ENCODE assay signal across 8 cellular contexts in the genomic region with DNA sequence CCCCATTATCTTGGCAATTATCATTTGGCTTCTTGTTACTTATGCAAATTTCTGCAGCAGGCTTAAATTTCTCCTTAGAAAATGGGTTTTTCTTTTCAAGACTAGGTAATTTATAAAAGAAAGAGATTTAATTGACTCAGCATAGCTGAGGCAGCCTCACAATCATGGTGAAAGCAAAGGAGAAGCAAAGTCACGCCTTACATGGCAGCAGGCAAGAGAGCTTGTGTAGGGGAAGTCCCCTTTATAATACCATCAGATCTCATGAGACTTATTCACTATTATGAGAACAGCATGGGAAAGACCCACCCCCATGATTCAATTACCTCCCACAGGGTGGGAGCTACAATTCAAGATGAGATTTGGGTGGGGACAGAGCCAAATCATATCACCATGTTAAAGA.
A peak's percentile ranks its signal among the peaks of the same experiment; 100 is the strongest.
DNase-seq lines count a peak whose midpoint lies in the region; ATAC-seq and TF ChIP-seq lines count a peak whose summit lies in the region.
"Not testable (repeated sequence)": the region's sequence is repeated elsewhere in the genome, so short reads cannot be mapped to it uniquely, and the experiment has no call there.

No MANE protein-coding gene starts in this region.

- H3K4me1 Mint-ChIP-seq in activated CD4-positive, alpha-beta T cell treated with anti-CD3 and anti-CD28 coated beads for 36 hours: peaks cover 21% of the 10 kb centered on the region
- H3K4me1 Mint-ChIP-seq in activated CD8-positive, alpha-beta T cell treated with anti-CD3 and anti-CD28 coated beads for 36 hours (ENCODE audit: low read depth): peaks cover 12% of the 10 kb centered on the region
- H3K4me1 Mint-ChIP-seq in activated T-cell treated with anti-CD3 and anti-CD28 coated beads, Interleukin-2, amount 50 U/mL, for 4 hours (ENCODE audit: low read depth); activated T-helper 17 cell treated with anti-CD3 and anti-CD28 coated beads, Interleukin-2, amount 50 U/mL, for 72 hours; activated naive CD4-positive, alpha-beta T cell treated with anti-CD3 and anti-CD28 coated beads for 36 hours (ENCODE audit: low read depth); endothelial cell (ENCODE audit: unreplicated experiment): not testable (repeated sequence)

- peaks cover 13% of the 10 kb centered on the region for H3K9me3 Mint-ChIP-seq in activated CD4-positive, alpha-beta T cell treated with anti-CD3 and anti-CD28 coated beads for 36 hours (ENCODE audit: low read depth)
- H3K9me3 Mint-ChIP-seq in activated CD8-positive, alpha-beta T cell treated with anti-CD3 and anti-CD28 coated beads for 36 hours: peaks cover 13% of the 10 kb centered on the region
- peaks cover 14% of the 10 kb centered on the region for H3K9me3 Mint-ChIP-seq in activated T-cell treated with anti-CD3 and anti-CD28 coated beads, Interleukin-2, amount 50 U/mL, for 4 hours
- peaks cover 12% of the 10 kb centered on the region for H3K9me3 Mint-ChIP-seq in activated T-helper 17 cell treated with anti-CD3 and anti-CD28 coated beads, Interleukin-2, amount 50 U/mL, for 72 hours
- peaks cover 11% of the 10 kb centered on the region for H3K9me3 Mint-ChIP-seq in activated naive CD4-positive, alpha-beta T cell treated with anti-CD3 and anti-CD28 coated beads for 36 hours
- H3K9me3 Mint-ChIP-seq in endothelial cell (ENCODE audit: unreplicated experiment): not testable (repeated sequence)

- DNase-seq in activated CD4-positive, alpha-beta T cell treated with anti-CD3 and anti-CD28 coated beads for 36 hours: peak; percentile 13
- peak; percentile 8 for DNase-seq in activated CD8-positive, alpha-beta T cell treated with anti-CD3 and anti-CD28 coated beads for 36 hours
- DNase-seq in activated T-cell treated with anti-CD3 and anti-CD28 coated beads, Interleukin-2, amount 50 U/mL, for 4 hours; endothelial cell (ENCODE audit: low spot score): not testable (repeated sequence)
- DNase-seq in activated naive CD4-positive, alpha-beta T cell treated with anti-CD3 and anti-CD28 coated beads for 36 hours: peak; percentile 10
- peak; percentile 10 for DNase-seq in stimulated activated CD4-positive, alpha-beta T cell treated with anti-CD3 and anti-CD28 coated beads, Interleukin-1b, Interleukin-23, amount 100 ng/mL, for 48 hours
- DNase-seq in stimulated activated CD4-positive, alpha-beta T cell treated with anti-CD3 and anti-CD28 coated beads, Interleukin-4, amount 100 ng/mL, for 1 hour: peak; percentile 6

- TF ChIP-seq CTCF in activated CD8-positive, alpha-beta T cell treated with anti-CD3 and anti-CD28 coated beads for 36 hours (IDR thresholded peaks at IDR 0.05); endothelial cell (IDR thresholded peaks at IDR 0.05; ENCODE audit: unreplicated experiment): not testable (repeated sequence)

- peaks cover 18% of the 10 kb centered on the region for H3K27me3 Mint-ChIP-seq in activated CD4-positive, alpha-beta T cell treated with anti-CD3 and anti-CD28 coated beads for 36 hours
- peaks cover 15% of the 10 kb centered on the region for H3K27me3 Mint-ChIP-seq in activated CD8-positive, alpha-beta T cell treated with anti-CD3 and anti-CD28 coated beads for 36 hours
- not testable (repeated sequence) for H3K27me3 Mint-ChIP-seq in activated T-cell treated with anti-CD3 and anti-CD28 coated beads, Interleukin-2, amount 50 U/mL, for 4 hours (ENCODE audit: low read depth); endothelial cell (ENCODE audit: unreplicated experiment)
- peaks cover 16% of the 10 kb centered on the region for H3K27me3 Mint-ChIP-seq in activated T-helper 17 cell treated with anti-CD3 and anti-CD28 coated beads, Interleukin-2, amount 50 U/mL, for 72 hours
- peaks cover 14% of the 10 kb centered on the region for H3K27me3 Mint-ChIP-seq in activated naive CD4-positive, alpha-beta T cell treated with anti-CD3 and anti-CD28 coated beads for 36 hours (ENCODE audit: low read depth)

- CTCF ChIA-PET in activated CD4-positive, alpha-beta T cell treated with anti-CD3 and anti-CD28 coated beads for 36 hours (lab: Charles Lee): interaction anchor here (0.7 kb wide), 2 partner anchors 159 to 655 kb away, joined by 3 read pairs; no protein-coding TSS in a partner anchor
- CTCF ChIA-PET in activated CD8-positive, alpha-beta T cell treated with anti-CD3 and anti-CD28 coated beads for 36 hours (lab: Charles Lee); activated naive CD4-positive, alpha-beta T cell treated with anti-CD3 and anti-CD28 coated beads for 36 hours (lab: Charles Lee): not testable (repeated sequence)

- H3K4me3 Mint-ChIP-seq in activated CD4-positive, alpha-beta T cell treated with anti-CD3 and anti-CD28 coated beads for 36 hours; activated CD8-positive, alpha-beta T cell treated with anti-CD3 and anti-CD28 coated beads for 36 hours; activated T-cell treated with anti-CD3 and anti-CD28 coated beads, Interleukin-2, amount 50 U/mL, for 4 hours; activated T-helper 17 cell treated with anti-CD3 and anti-CD28 coated beads, Interleukin-2, amount 50 U/mL, for 72 hours; activated naive CD4-positive, alpha-beta T cell treated with anti-CD3 and anti-CD28 coated beads for 36 hours: not testable (repeated sequence)
- peak overlapping the region; percentile 4 for H3K4me3 Mint-ChIP-seq in endothelial cell (ENCODE audit: unreplicated experiment)

- POLR2A ChIA-PET in activated CD4-positive, alpha-beta T cell treated with anti-CD3 and anti-CD28 coated beads for 36 hours (lab: Charles Lee); activated CD8-positive, alpha-beta T cell treated with anti-CD3 and anti-CD28 coated beads for 36 hours (lab: Charles Lee): not testable (repeated sequence)

- H3K36me3 Mint-ChIP-seq in activated CD4-positive, alpha-beta T cell treated with anti-CD3 and anti-CD28 coated beads for 36 hours (ENCODE audit: low read depth); activated CD8-positive, alpha-beta T cell treated with anti-CD3 and anti-CD28 coated beads for 36 hours (ENCODE audit: low read depth); activated T-cell treated with anti-CD3 and anti-CD28 coated beads, Interleukin-2, amount 50 U/mL, for 4 hours (ENCODE audit: insufficient read depth); activated T-helper 17 cell treated with anti-CD3 and anti-CD28 coated beads, Interleukin-2, amount 50 U/mL, for 72 hours (ENCODE audit: low read depth); activated naive CD4-positive, alpha-beta T cell treated with anti-CD3 and anti-CD28 coated beads for 36 hours (ENCODE audit: low read depth); endothelial cell (ENCODE audit: low read depth, unreplicated experiment): not testable (repeated sequence)

- intact Hi-C loops in activated CD4-positive, alpha-beta T cell treated with anti-CD3 and anti-CD28 coated beads for 36 hours (cut with DNase I, micrococcal nuclease); activated CD8-positive, alpha-beta T cell treated with anti-CD3 and anti-CD28 coated beads for 36 hours (cut with micrococcal nuclease); activated naive CD4-positive, alpha-beta T cell treated with anti-CD3 and anti-CD28 coated beads for 36 hours (cut with micrococcal nuclease): not testable (repeated sequence)

- peak; percentile 42 for ATAC-seq in activated CD4-positive, alpha-beta T cell treated with anti-CD3 and anti-CD28 coated beads for 36 hours
- ATAC-seq in activated CD8-positive, alpha-beta T cell treated with anti-CD3 and anti-CD28 coated beads for 36 hours: not testable (repeated sequence)
- peak; percentile 73 to 80 for ATAC-seq in activated T-cell treated with anti-CD3 and anti-CD28 coated beads, Interleukin-2, amount 50 U/mL, for 4 hours
- peak; percentile 50 for ATAC-seq in activated T-helper 17 cell treated with anti-CD3 and anti-CD28 coated beads, Interleukin-2, amount 50 U/mL, for 72 hours (replicated peaks)

- H3K27ac Mint-ChIP-seq in activated CD4-positive, alpha-beta T cell treated with anti-CD3 and anti-CD28 coated beads for 36 hours; activated CD8-positive, alpha-beta T cell treated with anti-CD3 and anti-CD28 coated beads for 36 hours; activated T-helper 17 cell treated with anti-CD3 and anti-CD28 coated beads, Interleukin-2, amount 50 U/mL, for 72 hours; activated naive CD4-positive, alpha-beta T cell treated with anti-CD3 and anti-CD28 coated beads for 36 hours; endothelial cell (ENCODE audit: unreplicated experiment): not testable (repeated sequence)
